ENCODE assay signal across 18 cellular contexts in the genomic region with DNA sequence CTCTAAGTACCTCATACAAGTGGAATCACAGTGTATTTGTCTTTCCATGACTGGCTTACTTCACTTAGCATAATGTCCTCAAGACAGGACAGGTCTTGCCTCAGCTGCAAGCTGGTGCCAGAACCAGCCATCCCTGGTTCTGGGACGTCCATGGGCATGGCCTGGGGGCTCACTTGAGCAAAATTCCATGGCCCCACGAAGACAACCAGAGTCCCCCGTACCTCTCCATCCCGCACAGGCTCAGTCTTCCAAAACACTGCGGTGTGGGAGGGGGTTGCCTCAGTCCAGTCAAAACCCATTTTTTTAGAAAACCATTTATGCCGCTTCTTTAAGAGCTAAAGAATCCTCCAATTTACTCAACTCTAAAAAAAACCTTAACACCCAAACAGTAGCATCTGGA.
"Had no signal": no experiment of that assay in that cellular context is flagged by ENCODE, and none has a peak within 500 bp of the region (broad histone marks: within the 10 kb centered on the region; RNA-seq: fewer than 3 reads in every experiment).

No MANE protein-coding gene starts in this region.

- H3K27me3 Mint-ChIP-seq: activated naive CD8-positive, alpha-beta T cell treated with anti-CD3 and anti-CD28 coated beads for 36 hours had no signal

- H3K4me1 ChIP-seq: pancreas had no signal

- H3K27me3 ChIP-seq: brain microvascular endothelial cell, pancreas, tibial artery had no signal

- H3K27ac Mint-ChIP-seq: activated B cell treated with CpG ODN at 0.5 μM for 24 hours; activated CD8-positive, alpha-beta T cell treated with anti-CD3 and anti-CD28 coated beads, Interleukin-2, amount 10 ng/mL, durations not matched to agents 7 days and 5 days; activated naive CD8-positive, alpha-beta T cell treated with anti-CD3 and anti-CD28 coated beads for 36 hours; activated T-helper 1 cell treated with anti-CD3 and anti-CD28 coated beads, Interleukin-12 subunit alpha, Interleukin-12 subunit beta, Interleukin-2, Interleukin-4 antibody, amounts not matched to agents 30 ng/mL and 10 ng/mL and 1 ng/mL, durations not matched to agents 14 hours and 24 hours and 36 hours; dendritic cell treated with granulocyte-macrophage colony-stimulating factor and Interleukin-4, amounts not matched to agents 40 ng/mL and 50 ng/mL, for 4 days; stimulated activated effector memory CD8-positive, alpha-beta T cell treated with anti-CD3 and anti-CD28 coated beads, Interleukin-12 subunit alpha, Interleukin-12 subunit beta, amount 100 ng/mL, for 72 hours had no signal

- ATAC-seq: activated CD8-positive, alpha-beta T cell treated with anti-CD3 and anti-CD28 coated beads, Interleukin-2, amount 10 ng/mL, durations not matched to agents 7 days and 5 days; heart left ventricle; pancreas; stimulated activated effector memory CD8-positive, alpha-beta T cell treated with anti-CD3 and anti-CD28 coated beads, Interleukin-12 subunit alpha, Interleukin-12 subunit beta, amount 100 ng/mL, for 72 hours had no signal

- FAIRE-seq: frontal cortex, pancreas had no signal

- H3K4me3 Mint-ChIP-seq: activated B cell treated with CpG ODN at 0.5 μM for 24 hours; activated CD8-positive, alpha-beta T cell treated with anti-CD3 and anti-CD28 coated beads, Interleukin-2, amount 10 ng/mL, durations not matched to agents 7 days and 5 days; activated naive CD8-positive, alpha-beta T cell treated with anti-CD3 and anti-CD28 coated beads for 36 hours; activated T-helper 1 cell treated with anti-CD3 and anti-CD28 coated beads, Interleukin-12 subunit alpha, Interleukin-12 subunit beta, Interleukin-2, Interleukin-4 antibody, amounts not matched to agents 30 ng/mL and 10 ng/mL and 1 ng/mL, durations not matched to agents 14 hours and 24 hours and 36 hours; dendritic cell treated with granulocyte-macrophage colony-stimulating factor and Interleukin-4, amounts not matched to agents 40 ng/mL and 50 ng/mL, for 4 days; stimulated activated effector memory CD8-positive, alpha-beta T cell treated with anti-CD3 and anti-CD28 coated beads, Interleukin-12 subunit alpha, Interleukin-12 subunit beta, amount 100 ng/mL, for 72 hours had no signal

- H3K27ac ChIP-seq: brain microvascular endothelial cell, epithelial cell of prostate, heart left ventricle had no signal

- DNase-seq: activated B cell treated with CpG ODN at 0.5 μM for 24 hours; activated CD4-positive, alpha-beta T cell treated with anti-CD3 and anti-CD28 coated beads for 48 hours; activated CD8-positive, alpha-beta T cell treated with anti-CD3 and anti-CD28 coated beads, Interleukin-2, amount 10 ng/mL, durations not matched to agents 7 days and 5 days; activated naive CD8-positive, alpha-beta T cell treated with anti-CD3 and anti-CD28 coated beads for 36 hours; brain microvascular endothelial cell; cerebellar nuclear complex; effector memory CD4-positive, alpha-beta T cell; heart left ventricle; left cardiac atrium; pancreas; T-helper 2 cell; tibial artery had no signal

- H3K36me3 ChIP-seq: brain microvascular endothelial cell, heart left ventricle, pancreas, tibial artery had no signal

- H3K4me3 ChIP-seq: heart left ventricle, lung, pancreas, tibial artery had no signal

- H3K36me3 Mint-ChIP-seq: activated naive CD8-positive, alpha-beta T cell treated with anti-CD3 and anti-CD28 coated beads for 36 hours; stimulated activated effector memory CD8-positive, alpha-beta T cell treated with anti-CD3 and anti-CD28 coated beads, Interleukin-12 subunit alpha, Interleukin-12 subunit beta, amount 100 ng/mL, for 72 hours had no signal

- H3K9me3 ChIP-seq: pancreas, tibial artery had no signal
